Comparison of ENCODE assay signal across 19 cellular contexts in genomic region chr3:186320862-186321568, GRCh38. TPM values are rescaled to one million over a fixed set of nuclear protein-coding genes. Genes with fewer than 3 reads are reported as not detected.
DNase-seq lines count a peak whose midpoint lies in the region; ATAC-seq and TF ChIP-seq lines count a peak whose summit lies in the region.
"Had no signal": no experiment of that assay in that cellular context is flagged by ENCODE, and none has a peak within 500 bp of the region (broad histone marks: within the 10 kb centered on the region; RNA-seq: fewer than 3 reads in every experiment).

No MANE protein-coding gene starts in this region.

- H3K27me3 ChIP-seq in smooth muscle cell (ENCODE audit: low read depth), result peaks cover 8% of the 10 kb centered on the region

- no peak overlapping the region for H3K4me3 Mint-ChIP-seq in activated T-cell treated with anti-CD3 and anti-CD28 coated beads, Interleukin-2, amount 50 U/mL, for 72 hours
- no peak overlapping the region for H3K4me3 Mint-ChIP-seq in stimulated activated naive B cell treated with anti-CD40 and anti-IgM and Interleukin-4, amounts not matched to agents 10 μg/mL and 1 μg/mL and 100 μg/mL, for 72 hours
- H3K4me3 Mint-ChIP-seq: activated naive CD4-positive, alpha-beta T cell treated with anti-CD3 and anti-CD28 coated beads, Interleukin-2, amount 10 ng/mL, durations not matched to agents 7 days and 5 days; immature natural killer cell; neural crest cell; T-helper 1 cell treated with Interleukin-12 subunit alpha and Interleukin-12 subunit beta and Interleukin-4 antibody, amounts not matched to agents 30 μg/mL and 1 μg/mL, for 36 hours had no signal

- H3K79me2 ChIP-seq in smooth muscle cell (ENCODE audit: low read depth), result no peaks in the 10 kb centered on the region

- peaks cover 35% of the 10 kb centered on the region for H3K27me3 Mint-ChIP-seq in activated T-cell treated with anti-CD3 and anti-CD28 coated beads, Interleukin-2, amount 50 U/mL, for 72 hours (ENCODE audit: low read depth)
- H3K27me3 Mint-ChIP-seq in stimulated activated naive B cell treated with anti-CD40 and anti-IgM and Interleukin-4, amounts not matched to agents 10 μg/mL and 1 μg/mL and 100 μg/mL, for 72 hours, result peaks cover 5 to 21% of the 10 kb centered on the region in 2 donors

- H3K9ac ChIP-seq in smooth muscle cell (ENCODE audit: low read depth), result no peak overlapping the region

- no peak overlapping the region for H3K27ac Mint-ChIP-seq in activated T-cell treated with anti-CD3 and anti-CD28 coated beads, Interleukin-2, amount 50 U/mL, for 72 hours
- H3K27ac Mint-ChIP-seq in stimulated activated naive B cell treated with anti-CD40 and anti-IgM and Interleukin-4, amounts not matched to agents 10 μg/mL and 1 μg/mL and 100 μg/mL, for 72 hours, result no peak overlapping the region
- H3K27ac Mint-ChIP-seq: activated naive CD4-positive, alpha-beta T cell treated with anti-CD3 and anti-CD28 coated beads, Interleukin-2, amount 10 ng/mL, durations not matched to agents 7 days and 5 days; immature natural killer cell; T-helper 1 cell treated with Interleukin-12 subunit alpha and Interleukin-12 subunit beta and Interleukin-4 antibody, amounts not matched to agents 30 μg/mL and 1 μg/mL, for 36 hours had no signal

- H3K27ac ChIP-seq in smooth muscle cell (ENCODE audit: low read depth), result peak overlapping the region; percentile 89

- peaks cover 12% of the 10 kb centered on the region for H3F3A ChIP-seq in smooth muscle cell (ENCODE audit: low read depth)

- no peak for TF ChIP-seq CTCF in smooth muscle cell (IDR thresholded peaks at IDR 0.05; ENCODE audit: borderline replicate concordance, insufficient read depth, poor library complexity, severe bottlenecking)

- no peaks in the 10 kb centered on the region for H3K9me3 ChIP-seq in smooth muscle cell (replicated peaks; ENCODE audit: low read depth)
- H3K9me3 ChIP-seq: Caco-2 had no signal

- H3K36me3 Mint-ChIP-seq in activated T-cell treated with anti-CD3 and anti-CD28 coated beads, Interleukin-2, amount 50 U/mL, for 72 hours (ENCODE audit: insufficient read depth in 2 of 2), result no peaks in the 10 kb centered on the region
- H3K36me3 Mint-ChIP-seq in stimulated activated naive B cell treated with anti-CD40 and anti-IgM and Interleukin-4, amounts not matched to agents 10 μg/mL and 1 μg/mL and 100 μg/mL, for 72 hours, result peaks cover 0 to 6% of the 10 kb centered on the region in 2 donors
- H3K36me3 Mint-ChIP-seq: activated naive CD4-positive, alpha-beta T cell treated with anti-CD3 and anti-CD28 coated beads, Interleukin-2, amount 10 ng/mL, durations not matched to agents 7 days and 5 days; immature natural killer cell had no signal

- no peaks in the 10 kb centered on the region for H4K20me1 ChIP-seq in smooth muscle cell (ENCODE audit: low read depth)

- peak overlapping the region; percentile 62 for H3K4me2 ChIP-seq in smooth muscle cell

- ATAC-seq in activated T-cell treated with anti-CD3 and anti-CD28 coated beads, Interleukin-2, amount 50 U/mL, for 72 hours (replicated peaks in 1 of 2), result peak; percentile 9 to 47
- ATAC-seq in HG02798 (IDR thresholded peaks at IDR 0.05; ENCODE audit: poor library complexity, unreplicated experiment), result no peak
- ATAC-seq in stimulated activated naive B cell treated with anti-CD40 and anti-IgM and Interleukin-4, amounts not matched to agents 10 μg/mL and 1 μg/mL and 100 μg/mL, for 72 hours (replicated peaks), result no peak
- ATAC-seq: HepG2 had no signal

- 13% methylated on average over 4 of the region's 4 CpGs for WGBS in smooth muscle cell (ENCODE audit: low lambda C conversion rate)

- no peak overlapping the region for H2AFZ ChIP-seq in smooth muscle cell (ENCODE audit: low read depth)

- no peak for DNase-seq in activated T-cell treated with anti-CD3 and anti-CD28 coated beads, Interleukin-2, amount 50 U/mL, for 72 hours
- no peak for DNase-seq in activated T-cell treated with anti-CD3 and anti-CD28 coated beads, Interleukin-2, amount 50 U/mL, for 48 hours
- DNase-seq in NCI-H1092 (lab: John Stamatoyannopoulos, UW) (peak; percentile 10), astrocyte of the hippocampus (ENCODE audit: low read depth, low spot score) (peak; percentile 23), smooth muscle cell (lab: John Stamatoyannopoulos, UW; ENCODE audit: unreplicated experiment) (no peak), dermis blood vessel endothelial cell (no peak)
- DNase-seq in stimulated activated naive B cell treated with anti-CD40 and anti-IgM and Interleukin-4, amounts not matched to agents 10 μg/mL and 1 μg/mL and 100 μg/mL, for 72 hours, result no peak
- DNase-seq: activated naive CD4-positive, alpha-beta T cell treated with anti-CD3 and anti-CD28 coated beads, Interleukin-2, amount 10 ng/mL, durations not matched to agents 7 days and 5 days; Caco-2; effector CD4-positive, alpha-beta T cell; immature natural killer cell; mesendoderm; NCI-H748 treated with DMSO at 0.1 percent for 48 hours; retina; stimulated activated CD4-positive, alpha-beta T cell treated with anti-CD3 and anti-CD28 coated beads, Interleukin-1b, Interleukin-23, amount 100 ng/mL, for 48 hours had no signal

- no peaks in the 10 kb centered on the region for H3K36me3 ChIP-seq in smooth muscle cell (ENCODE audit: low read depth)

- H3K4me1 ChIP-seq in smooth muscle cell (ENCODE audit: low read depth), result peaks cover 6% of the 10 kb centered on the region
- H3K4me1 ChIP-seq: Caco-2 had no signal

- no peaks in the 10 kb centered on the region for H3K4me1 Mint-ChIP-seq in activated T-cell treated with anti-CD3 and anti-CD28 coated beads, Interleukin-2, amount 50 U/mL, for 72 hours (ENCODE audit: low read depth)
- H3K4me1 Mint-ChIP-seq in stimulated activated naive B cell treated with anti-CD40 and anti-IgM and Interleukin-4, amounts not matched to agents 10 μg/mL and 1 μg/mL and 100 μg/mL, for 72 hours, result no peaks in the 10 kb centered on the region
- H3K4me1 Mint-ChIP-seq: activated naive CD4-positive, alpha-beta T cell treated with anti-CD3 and anti-CD28 coated beads, Interleukin-2, amount 10 ng/mL, durations not matched to agents 7 days and 5 days; immature natural killer cell; neural crest cell had no signal

- no peak overlapping the region for H3K4me3 ChIP-seq in smooth muscle cell

- no peaks in the 10 kb centered on the region for H3K9me3 Mint-ChIP-seq in activated T-cell treated with anti-CD3 and anti-CD28 coated beads, Interleukin-2, amount 50 U/mL, for 72 hours
- H3K9me3 Mint-ChIP-seq in stimulated activated naive B cell treated with anti-CD40 and anti-IgM and Interleukin-4, amounts not matched to agents 10 μg/mL and 1 μg/mL and 100 μg/mL, for 72 hours, result peaks cover 0 to 1% of the 10 kb centered on the region in 2 donors
- H3K9me3 Mint-ChIP-seq: activated naive CD4-positive, alpha-beta T cell treated with anti-CD3 and anti-CD28 coated beads, Interleukin-2, amount 10 ng/mL, durations not matched to agents 7 days and 5 days; immature natural killer cell; neural crest cell; T-helper 1 cell treated with Interleukin-12 subunit alpha and Interleukin-12 subunit beta and Interleukin-4 antibody, amounts not matched to agents 30 μg/mL and 1 μg/mL, for 36 hours had no signal

RNA-seq across cellular contexts. Expression of gene DGKG, which starts 41.0 kb away (rescaled TPM):
- 1 to 10 TPM in 1 of 2 donors, under 1 TPM in 1; 0.42 to 1.0 TPM for total RNA-seq in activated T-cell treated with anti-CD3 and anti-CD28 coated beads, Interleukin-2, amount 50 U/mL, for 72 hours
- total RNA-seq in smooth muscle cell (1.1 TPM in 1 of 2 replicates, not detected in the other), dermis blood vessel endothelial cell (under 0.01 and 0.42 TPM in 2 replicates)
- polyA plus RNA-seq in smooth muscle cell, result 0.64 TPM in 1 of 2 replicates, not detected in the other
- total RNA-seq: neural crest cell had no signal

Comparison
In these comparisons a context has a peak if more than half of its experiments do, and no peak if none do; other contexts are left out.
1. ATAC-seq: peak in activated T-cell treated with anti-CD3 and anti-CD28 coated beads, Interleukin-2, amount 50 U/mL, for 72 hours (2 of 2); none in HG02798 (single experiment) and stimulated activated naive B cell treated with anti-CD40 and anti-IgM and Interleukin-4, amounts not matched to agents 10 μg/mL and 1 μg/mL and 100 μg/mL, for 72 hours (0 of 2).
2. DNase-seq: peak in NCI-H1092 (single experiment) and astrocyte of the hippocampus (single experiment); none in activated T-cell treated with anti-CD3 and anti-CD28 coated beads, Interleukin-2, amount 50 U/mL, for 72 hours (0 of 2), activated T-cell treated with anti-CD3 and anti-CD28 coated beads, Interleukin-2, amount 50 U/mL, for 48 hours (0 of 2), smooth muscle cell (single experiment), dermis blood vessel endothelial cell (single experiment) and stimulated activated naive B cell treated with anti-CD40 and anti-IgM and Interleukin-4, amounts not matched to agents 10 μg/mL and 1 μg/mL and 100 μg/mL, for 72 hours (single experiment).